In genomic region chr2:156340818-156341481, GRCh38 we compare ENCODE assay signal across 8 cellular contexts. TPM values are rescaled to one million over a fixed set of nuclear protein-coding genes. Genes with fewer than 3 reads are reported as not detected.
DNase-seq lines count a peak whose midpoint lies in the region; ATAC-seq and TF ChIP-seq lines count a peak whose summit lies in the region.

No MANE protein-coding gene starts in this region.

- H3K27me3 Mint-ChIP-seq in memory B cell: no peaks in the 10 kb centered on the region

- BruUV-seq in PC-9 (replicated peaks; lab: Mats Ljungman, UMichigan): no TSS peak

- DNase-seq in SHP77 treated with DMSO at 0.1 percent for 48 hours (lab: John Stamatoyannopoulos, UW) (peak; percentile 66), SHP77 (lab: John Stamatoyannopoulos, UW) (no peak), PC-9 (no peak), memory B cell (ENCODE audit: low spot score in 2 of 2) (no peak), thyroid gland (no peak)
- DNase-seq in central memory CD4-positive, alpha-beta T cell: peak; percentile 2

- no peaks in the 10 kb centered on the region for H3K9me2 ChIP-seq in PC-9 (ENCODE audit: insufficient read depth)

- ATAC-seq in HG02981 (IDR thresholded peaks at IDR 0.05; ENCODE audit: unreplicated experiment) (peak; percentile 11), memory B cell (ENCODE audit: low read depth) (no peak), esophagus mucosa (no peak)

- peaks cover 16% of the 10 kb centered on the region for H3K4me1 ChIP-seq in PC-9 (replicated peaks; ENCODE audit: insufficient read depth)
- H3K4me1 ChIP-seq in thyroid gland: peaks cover 22 to 23% of the 10 kb centered on the region in 2 donors

- peak overlapping the region; percentile 88 for H3K4me2 ChIP-seq in PC-9

- H3K4me3 ChIP-seq in PC-9 (peak overlapping the region; percentile 74), thyroid gland (replicated peaks in 1 of 3) (peak overlapping the region; percentile 67 to 95 (median 87))

- TF ChIP-seq CTCF in PC-9 (conservative IDR thresholded peaks at IDR 0.05) (no peak), thyroid gland (IDR thresholded peaks at IDR 0.05) (no peak)

- POLR2A ChIA-PET in PC-9 (lab: Charles Lee; ENCODE audit: unreplicated experiment): interaction anchor here (0.6 to 0.8 kb wide), 4 partner anchors 36 to 426 kb away, joined by 3 to 4 read pairs (median 3); no protein-coding TSS in a partner anchor

- no peak for TF ChIP-seq POLR2A in thyroid gland (IDR thresholded peaks at IDR 0.05)

- peak overlapping the region; percentile 91 for H3K4me3 Mint-ChIP-seq in memory B cell

- peak overlapping the region; percentile 87 for H2AFZ ChIP-seq in PC-9

- CTCF ChIA-PET in PC-9 (lab: Charles Lee): interaction anchor here (0.8 to 0.9 kb wide), 2 partner anchors 59 to 249 kb away, joined by 3 to 4 read pairs; no protein-coding TSS in a partner anchor

- H4K20me1 ChIP-seq in PC-9 (ENCODE audit: insufficient read depth): no peaks in the 10 kb centered on the region

- H3K9me3 Mint-ChIP-seq in memory B cell: no peaks in the 10 kb centered on the region

- peaks cover 13% of the 10 kb centered on the region; the same call in 1 of the 2 replicates for H3F3A ChIP-seq in PC-9 (ENCODE audit: insufficient read depth, low read depth)

- H3K36me3 ChIP-seq in PC-9 (ENCODE audit: low read depth) (no peaks in the 10 kb centered on the region), thyroid gland (no peaks in the 10 kb centered on the region)

- H3K27ac Mint-ChIP-seq in memory B cell: peak overlapping the region; percentile 99

- H3K9me3 ChIP-seq in PC-9 (ENCODE audit: insufficient read depth, low read depth): no peaks in the 10 kb centered on the region
- H3K9me3 ChIP-seq in thyroid gland: no peaks in the 10 kb centered on the region

- H3K27me3 ChIP-seq in PC-9 (ENCODE audit: insufficient read depth, low read depth) (no peaks in the 10 kb centered on the region), thyroid gland (no peaks in the 10 kb centered on the region)

- 10 to 16% methylated on average over 16 of the region's 16 CpGs for WGBS in thyroid gland, 2 donors

- H3K4me1 Mint-ChIP-seq in memory B cell: peaks cover 10% of the 10 kb centered on the region

- H3K79me2 ChIP-seq in PC-9 (ENCODE audit: low read depth): no peaks in the 10 kb centered on the region

- H3K36me3 Mint-ChIP-seq in memory B cell: no peaks in the 10 kb centered on the region

- peak overlapping the region; percentile 78 for H3K27ac ChIP-seq in PC-9
- peak overlapping the region; percentile 100 for H3K27ac ChIP-seq in thyroid gland

- intact Hi-C loops in PC-9 (cut with micrococcal nuclease; ENCODE audit: unreplicated experiment) (loop anchor here (2.0 to 10.0 kb wide), 3 partner anchors 96 to 1096 kb away; partner anchors contain the start of gene GPD2), thyroid gland (cut with DNase I) (loop anchor here (10.0 kb wide), 1 partner anchor 54 kb away; no protein-coding TSS in a partner anchor)

RNA-seq across cellular contexts. Expression of gene NR4A2, which starts 8.4 kb away (rescaled TPM):
- 2.3 and 3.0 TPM in 2 replicates for total RNA-seq in PC-9 (2021)
- total RNA-seq in thyroid gland: 1 to 10 TPM; 4.2 to 7.5 (median 5.0) TPM
- total RNA-seq in esophagus mucosa: 3.1 TPM

Comparison
In these comparisons a context has a peak if more than half of its experiments do, and no peak if none do; other contexts are left out.
1. DNase-seq: peak in SHP77 treated with DMSO at 0.1 percent for 48 hours (single experiment) and central memory CD4-positive, alpha-beta T cell (single experiment); none in SHP77 (0 of 2), PC-9 (0 of 2), memory B cell (0 of 2) and thyroid gland (0 of 2).